ENCODE assay signal across 1 cellular context in the genomic region with DNA sequence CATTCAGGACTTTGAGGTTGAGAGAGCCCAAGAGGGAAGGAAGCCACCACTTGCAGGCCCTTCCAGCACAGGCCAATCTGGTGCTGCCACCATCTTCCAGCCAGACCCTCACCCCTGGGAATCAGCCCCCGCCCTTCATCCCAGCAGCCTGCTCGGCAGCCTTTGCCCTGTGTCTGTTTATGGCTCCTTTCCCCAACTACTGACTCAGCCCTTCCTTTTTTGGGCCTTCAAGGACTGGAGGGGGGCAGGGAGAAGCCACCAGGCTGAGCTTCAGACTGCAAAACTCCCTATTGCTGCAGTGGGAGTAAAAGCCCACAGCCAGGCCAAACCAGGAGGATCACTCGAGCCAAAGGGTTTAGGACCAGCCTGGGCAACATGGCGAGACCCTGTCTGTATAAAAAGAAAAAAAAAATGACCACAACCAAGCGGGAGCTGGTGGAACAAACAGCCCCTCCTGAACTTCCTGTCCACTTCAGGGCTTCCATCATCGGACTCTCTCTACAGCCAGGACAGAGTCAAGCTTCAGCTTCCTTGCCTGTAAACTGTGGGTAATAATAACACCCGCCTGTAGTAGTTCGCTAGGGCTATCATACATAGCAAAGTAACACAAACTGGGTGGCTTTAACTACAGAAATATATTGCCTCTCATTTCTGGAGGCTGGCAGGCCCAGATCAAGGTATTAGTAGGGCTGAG.
TF ChIP-seq lines count a peak whose summit lies in the region.

No MANE protein-coding gene starts in this region.

TF ChIP-seq in K562, 482 proteins besides CTCF, POLR2A, EP300 and RAD21 (continued from another document):
- TF ChIP-seq, protein P1, sequence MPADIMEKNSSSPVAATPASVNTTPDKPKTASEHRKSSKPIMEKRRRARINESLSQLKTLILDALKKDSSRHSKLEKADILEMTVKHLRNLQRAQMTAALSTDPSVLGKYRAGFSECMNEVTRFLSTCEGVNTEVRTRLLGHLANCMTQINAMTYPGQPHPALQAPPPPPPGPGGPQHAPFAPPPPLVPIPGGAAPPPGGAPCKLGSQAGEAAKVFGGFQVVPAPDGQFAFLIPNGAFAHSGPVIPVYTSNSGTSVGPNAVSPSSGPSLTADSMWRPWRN (IDR thresholded peaks at IDR 0.05; ENCODE audit: low read depth), result no peak
- TF ChIP-seq SRF (CRISPR knock-in tag; IDR thresholded peaks at IDR 0.05), result peak in 1 of 2 experiments; percentile 79; a peak in 2 of 4 replicates
- TF ChIP-seq, protein P2, sequence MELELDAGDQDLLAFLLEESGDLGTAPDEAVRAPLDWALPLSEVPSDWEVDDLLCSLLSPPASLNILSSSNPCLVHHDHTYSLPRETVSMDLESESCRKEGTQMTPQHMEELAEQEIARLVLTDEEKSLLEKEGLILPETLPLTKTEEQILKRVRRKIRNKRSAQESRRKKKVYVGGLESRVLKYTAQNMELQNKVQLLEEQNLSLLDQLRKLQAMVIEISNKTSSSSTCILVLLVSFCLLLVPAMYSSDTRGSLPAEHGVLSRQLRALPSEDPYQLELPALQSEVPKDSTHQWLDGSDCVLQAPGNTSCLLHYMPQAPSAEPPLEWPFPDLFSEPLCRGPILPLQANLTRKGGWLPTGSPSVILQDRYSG (tag; conservative IDR thresholded peaks at IDR 0.05; ENCODE audit: low read depth), result peak; percentile 47; the same call in 1 of the 2 replicates
- no peak for TF ChIP-seq MCM5 (IDR thresholded peaks at IDR 0.05; ENCODE audit: low read depth)
- peak; percentile 74; the same call in 1 of the 2 replicates for TF ChIP-seq ZNF592 (IDR thresholded peaks at IDR 0.05)
- 0 out of 4 replicates have a peak, but pooled peaks of 1 of the 2 experiments have one; percentile 22 for TF ChIP-seq MAZ (CRISPR knock-in tag; conservative IDR thresholded peaks at IDR 0.05 in 1 of 2, IDR thresholded peaks at IDR 0.05 in 1 of 2)
- TF ChIP-seq GABPB2 (CRISPR knock-in tag; conservative IDR thresholded peaks at IDR 0.05), result no peak
- TF ChIP-seq PTBP1 (IDR thresholded peaks at IDR 0.05; ENCODE audit: low read depth, low read length), result no peak
- 0 out of 2 replicates have a peak, but pooled peaks have one; percentile 18 for TF ChIP-seq JUND (IDR thresholded peaks at IDR 0.05; ENCODE audit: borderline replicate concordance, low read depth, low read length)
- no peak for TF ChIP-seq JUND (tag; IDR thresholded peaks at IDR 0.05; ENCODE audit: borderline replicate concordance, low read depth, low read length)
- TF ChIP-seq WHSC1 (IDR thresholded peaks at IDR 0.05; ENCODE audit: low read length), result no peak
- TF ChIP-seq CBFA2T2 (conservative IDR thresholded peaks at IDR 0.05), result no peak
- TF ChIP-seq CHD4 (IDR thresholded peaks at IDR 0.05; ENCODE audit: insufficient read depth, insufficient replicate concordance, low read depth, low read length, poor library complexity, severe bottlenecking), result no peak
- no peak for TF ChIP-seq ATF3 (IDR thresholded peaks at IDR 0.05)
- no peak for TF ChIP-seq ATF3 (CRISPR knock-in tag; conservative IDR thresholded peaks at IDR 0.05)
TF ChIP-seq in K562: peak in this region for 14.
